In genomic region chr3:50531201-50531600, GRCh38 we compare ENCODE assay signal across 16 cellular contexts. TPM values are rescaled to one million over a fixed set of nuclear protein-coding genes. Genes with fewer than 3 reads are reported as not detected.
A peak's percentile ranks its signal among the peaks of the same experiment; 100 is the strongest.
DNase-seq lines count a peak whose midpoint lies in the region; ATAC-seq and TF ChIP-seq lines count a peak whose summit lies in the region.
"Had no signal": no experiment of that assay in that cellular context is flagged by ENCODE, and none has a peak within 500 bp of the region (broad histone marks: within the 10 kb centered on the region; RNA-seq: fewer than 3 reads in every experiment).

No MANE protein-coding gene starts in this region.

- H2AFZ ChIP-seq in mammary epithelial cell (ENCODE audit: low read depth, low read length) (no peak overlapping the region), MM.1S (ENCODE audit: low read length) (no peak overlapping the region)

- intact Hi-C loops in activated CD4-positive, alpha-beta T cell treated with anti-CD3 and anti-CD28 coated beads for 36 hours (cut with DNase I, micrococcal nuclease): no loop called here
- intact Hi-C loops in mammary epithelial cell (cut with micrococcal nuclease): no loop called here
- intact Hi-C loops in breast epithelium (cut with DNase I; ENCODE audit: low total_unique reads): no loop called here
- intact Hi-C loops in natural killer cell (cut with micrococcal nuclease): no loop called here

- TF ChIP-seq POLR2A in breast epithelium (IDR thresholded peaks at IDR 0.05): no peak

- H3K27me3 ChIP-seq in mammary epithelial cell (ENCODE audit: insufficient read depth, low read length) (peaks cover 4% of the 10 kb centered on the region), breast epithelium (no peaks in the 10 kb centered on the region), MM.1S (replicated peaks; ENCODE audit: insufficient read depth, low read length) (peaks cover 80% of the 10 kb centered on the region)

- peak; percentile 36 for ATAC-seq in activated CD4-positive, alpha-beta T cell treated with anti-CD3 and anti-CD28 coated beads for 36 hours
- ATAC-seq in activated T-helper 17 cell treated with anti-CD3 and anti-CD28 coated beads, Interleukin-2, amount 50 U/mL, for 72 hours (replicated peaks): peak; percentile 56
- ATAC-seq in natural killer cell: peak in 2 of 3 donors; percentile 32 to 47
- ATAC-seq: A549, HCT116 had no signal

- no peaks in the 10 kb centered on the region for H3K9me3 Mint-ChIP-seq in activated CD4-positive, alpha-beta T cell treated with anti-CD3 and anti-CD28 coated beads for 36 hours (ENCODE audit: low read depth)
- no peaks in the 10 kb centered on the region for H3K9me3 Mint-ChIP-seq in activated T-helper 17 cell treated with anti-CD3 and anti-CD28 coated beads, Interleukin-2, amount 50 U/mL, for 72 hours
- H3K9me3 Mint-ChIP-seq in natural killer cell: no peaks in the 10 kb centered on the region
- H3K9me3 Mint-ChIP-seq: CD4-positive, alpha-beta T cell had no signal

- no peak overlapping the region for H3K9ac ChIP-seq in mammary epithelial cell (ENCODE audit: insufficient read depth, low read length)
- no peak overlapping the region for H3K9ac ChIP-seq in MM.1S (ENCODE audit: low read length)

- 44% methylated on average over 4 of the region's 4 CpGs for WGBS in mammary epithelial cell (ENCODE audit: low coverage, missing lambda C conversion rate)

- no peaks in the 10 kb centered on the region for H3F3A ChIP-seq in MM.1S (ENCODE audit: insufficient read depth, low read length)

- H3K4me1 Mint-ChIP-seq in activated CD4-positive, alpha-beta T cell treated with anti-CD3 and anti-CD28 coated beads for 36 hours: no peaks in the 10 kb centered on the region
- no peaks in the 10 kb centered on the region for H3K4me1 Mint-ChIP-seq in activated T-helper 17 cell treated with anti-CD3 and anti-CD28 coated beads, Interleukin-2, amount 50 U/mL, for 72 hours
- peaks cover 0 to 11% of the 10 kb centered on the region in 2 donors for H3K4me1 Mint-ChIP-seq in natural killer cell

- H3K9me3 ChIP-seq in mammary epithelial cell (replicated peaks; ENCODE audit: insufficient read depth, low read length) (no peaks in the 10 kb centered on the region), breast epithelium (no peaks in the 10 kb centered on the region), MM.1S (replicated peaks; ENCODE audit: insufficient read depth, low read length) (no peaks in the 10 kb centered on the region)
- H3K9me3 ChIP-seq: A549, Caco-2 had no signal

- BruUV-seq in mammary epithelial cell (replicated peaks; lab: Mats Ljungman, UMichigan): no TSS peak

- in situ Hi-C loops in mammary epithelial cell (cut with MboI; ENCODE audit: low sequenced_read_pairs in 2 of 2): no loop called here

- TF ChIP-seq CTCF in mammary epithelial cell (conservative IDR thresholded peaks at IDR 0.05 in 1 of 2, IDR thresholded peaks at IDR 0.05 in 1 of 2; ENCODE audit: extremely low read depth in 1 of 2, insufficient read depth in 1 of 2, low read depth in 1 of 2, low read length in 2 of 2) (no peak), breast epithelium (IDR thresholded peaks at IDR 0.05) (no peak), natural killer cell (IDR thresholded peaks at IDR 0.05) (no peak), MM.1S (IDR thresholded peaks at IDR 0.05; ENCODE audit: low read length) (no peak)

- H3K4me3 Mint-ChIP-seq in activated CD4-positive, alpha-beta T cell treated with anti-CD3 and anti-CD28 coated beads for 36 hours: no peak overlapping the region
- H3K4me3 Mint-ChIP-seq in activated T-helper 17 cell treated with anti-CD3 and anti-CD28 coated beads, Interleukin-2, amount 50 U/mL, for 72 hours: no peak overlapping the region
- H3K4me3 Mint-ChIP-seq in natural killer cell: no peak overlapping the region
- H3K4me3 Mint-ChIP-seq: CD4-positive, alpha-beta T cell had no signal

- H3K4me2 ChIP-seq in mammary epithelial cell (ENCODE audit: insufficient read depth, low read depth, low read length): no peak overlapping the region
- no peak overlapping the region for H3K4me2 ChIP-seq in MM.1S (ENCODE audit: low read depth, low read length)
- H3K4me2 ChIP-seq: A549 had no signal

- no peaks in the 10 kb centered on the region for H3K9me2 ChIP-seq in MM.1S (replicated peaks; ENCODE audit: insufficient read depth, low read length)

- H3K4me3 ChIP-seq in mammary epithelial cell (replicated peaks in 1 of 3; ENCODE audit: insufficient read depth in 1 of 3, low read depth in 2 of 3, low read length in 3 of 3): no peak overlapping the region
- no peak overlapping the region for H3K4me3 ChIP-seq in breast epithelium
- no peak overlapping the region for H3K4me3 ChIP-seq in MM.1S (ENCODE audit: low read length)
- H3K4me3 ChIP-seq: A549 had no signal

- DNase-seq in activated CD4-positive, alpha-beta T cell treated with anti-CD3 and anti-CD28 coated beads for 36 hours: peak; percentile 33
- DNase-seq in activated CD4-positive, alpha-beta T cell treated with anti-CD3 and anti-CD28 coated beads, Interleukin-2, amount 50 U/mL, for 1 hour: no peak
- DNase-seq in mammary epithelial cell (peak; percentile 16), breast epithelium (ENCODE audit: low spot score in 2 of 2) (no peak), natural killer cell (no peak), HK-2 (ENCODE audit: unreplicated experiment) (no peak), MM.1S (no peak)
- DNase-seq: AML-193; Caco-2; CD4-positive, alpha-beta T cell; H7 had no signal

- no peak overlapping the region for H3K27ac Mint-ChIP-seq in activated CD4-positive, alpha-beta T cell treated with anti-CD3 and anti-CD28 coated beads for 36 hours
- H3K27ac Mint-ChIP-seq in activated T-helper 17 cell treated with anti-CD3 and anti-CD28 coated beads, Interleukin-2, amount 50 U/mL, for 72 hours: no peak overlapping the region
- no peak overlapping the region for H3K27ac Mint-ChIP-seq in natural killer cell
- H3K27ac Mint-ChIP-seq: CD4-positive, alpha-beta T cell had no signal

- H4K20me1 ChIP-seq in mammary epithelial cell (ENCODE audit: insufficient read depth, low read length): no peaks in the 10 kb centered on the region
- H4K20me1 ChIP-seq in MM.1S (ENCODE audit: insufficient read depth, low read length): no peaks in the 10 kb centered on the region

- H3K36me3 ChIP-seq in mammary epithelial cell (ENCODE audit: insufficient read depth, low read length) (no peaks in the 10 kb centered on the region), breast epithelium (no peaks in the 10 kb centered on the region), MM.1S (replicated peaks; ENCODE audit: insufficient read depth, low read length) (no peaks in the 10 kb centered on the region)

- no peak overlapping the region for H3K27ac ChIP-seq in mammary epithelial cell (ENCODE audit: insufficient read depth, low read depth, low read length)
- H3K27ac ChIP-seq in breast epithelium: no peak overlapping the region
- no peak overlapping the region for H3K27ac ChIP-seq in MM.1S (ENCODE audit: low read length)
- H3K27ac ChIP-seq: 22Rv1, A549, C4-2B had no signal

- H3K27me3 Mint-ChIP-seq in activated CD4-positive, alpha-beta T cell treated with anti-CD3 and anti-CD28 coated beads for 36 hours: peaks cover 21% of the 10 kb centered on the region
- H3K27me3 Mint-ChIP-seq in activated T-helper 17 cell treated with anti-CD3 and anti-CD28 coated beads, Interleukin-2, amount 50 U/mL, for 72 hours: peaks cover 15% of the 10 kb centered on the region
- peaks cover 10 to 16% of the 10 kb centered on the region in 2 donors for H3K27me3 Mint-ChIP-seq in natural killer cell (ENCODE audit: low read depth in 2 of 2)

- dilution Hi-C loops in mammary epithelial cell (cut with HindIII; ENCODE audit: low sequenced_read_pairs): no loop called here

- CTCF ChIA-PET in activated CD4-positive, alpha-beta T cell treated with anti-CD3 and anti-CD28 coated beads for 36 hours (lab: Charles Lee): no interaction called here
- CTCF ChIA-PET in mammary epithelial cell (lab: Charles Lee; ENCODE audit: low non-redundant PET): no interaction called here

- POLR2A ChIA-PET in activated CD4-positive, alpha-beta T cell treated with anti-CD3 and anti-CD28 coated beads for 36 hours (lab: Charles Lee): no interaction called here

- no peaks in the 10 kb centered on the region for H3K36me3 Mint-ChIP-seq in activated CD4-positive, alpha-beta T cell treated with anti-CD3 and anti-CD28 coated beads for 36 hours (ENCODE audit: low read depth)
- H3K36me3 Mint-ChIP-seq in activated T-helper 17 cell treated with anti-CD3 and anti-CD28 coated beads, Interleukin-2, amount 50 U/mL, for 72 hours (ENCODE audit: low read depth): no peaks in the 10 kb centered on the region
- no peaks in the 10 kb centered on the region for H3K36me3 Mint-ChIP-seq in natural killer cell

- H3K4me1 ChIP-seq in mammary epithelial cell (ENCODE audit: insufficient read depth, low read length): no peaks in the 10 kb centered on the region
- H3K4me1 ChIP-seq in breast epithelium: no peaks in the 10 kb centered on the region
- H3K4me1 ChIP-seq in MM.1S (ENCODE audit: low read length): no peaks in the 10 kb centered on the region
- H3K4me1 ChIP-seq: A549 had no signal

- no peaks in the 10 kb centered on the region for H3K79me2 ChIP-seq in mammary epithelial cell (ENCODE audit: insufficient read depth, low read length)
- H3K79me2 ChIP-seq in MM.1S (ENCODE audit: low read length): no peaks in the 10 kb centered on the region

RNA-seq across cellular contexts. Expression of gene CACNA2D2, which starts 27.8 kb away (rescaled TPM):
- 1 to 10 TPM; 1.1 to 1.5 TPM for total RNA-seq in activated CD4-positive, alpha-beta T cell treated with anti-CD3 and anti-CD28 coated beads for 36 hours
- total RNA-seq in mammary epithelial cell (under 1 TPM in 1 of 2 donors, not detected in 1; 0.16 TPM), breast epithelium (1 to 10 TPM in 2 of 3 donors, under 1 TPM in 1; 0.80 to 2.0 (median 1.5) TPM), natural killer cell (10 to 100 TPM; 36.5 to 56.4 (median 43.8) TPM)
- polyA plus RNA-seq in mammary epithelial cell: 0.03 TPM
- not detected for polyA minus RNA-seq in mammary epithelial cell
- total RNA-seq in activated T-helper 17 cell treated with anti-CD3 and anti-CD28 coated beads, Interleukin-2, amount 50 U/mL, for 72 hours: 1 to 10 TPM in 1 of 2 donors, under 1 TPM in 1; 0.50 to 5.0 TPM

RNA-seq across cellular contexts. Expression of gene C3orf18, which starts 36.3 kb away (rescaled TPM):
- 10 to 100 TPM; 31.7 to 31.9 TPM for total RNA-seq in activated CD4-positive, alpha-beta T cell treated with anti-CD3 and anti-CD28 coated beads for 36 hours
- 1 to 10 TPM in 1 of 2 donors, under 1 TPM in 1; 0.80 to 6.5 TPM for total RNA-seq in mammary epithelial cell
- polyA plus RNA-seq in mammary epithelial cell: 2.1 TPM
- not detected for polyA minus RNA-seq in mammary epithelial cell
- total RNA-seq in breast epithelium: 10 to 100 TPM; 10.7 to 16.8 (median 15.1) TPM
- total RNA-seq in activated T-helper 17 cell treated with anti-CD3 and anti-CD28 coated beads, Interleukin-2, amount 50 U/mL, for 72 hours: 10 to 100 TPM; 17.3 to 50.8 TPM
- total RNA-seq in natural killer cell: 10 to 100 TPM in 2 of 3 donors, 1 to 10 TPM in 1; 7.5 to 15.3 (median 11.7) TPM

RNA-seq across cellular contexts. Expression of gene HEMK1, which starts 38.1 kb away (rescaled TPM):
- 10 to 100 TPM; 61.6 to 77.7 TPM for total RNA-seq in activated CD4-positive, alpha-beta T cell treated with anti-CD3 and anti-CD28 coated beads for 36 hours
- total RNA-seq in mammary epithelial cell (10 to 100 TPM; 14.2 to 23.1 TPM), breast epithelium (10 to 100 TPM in 1 of 3 donors, 1 to 10 TPM in 2; 6.1 to 10.7 (median 9.2) TPM), natural killer cell (10 to 100 TPM; 20.5 to 29.3 (median 28.2) TPM)
- 15.4 TPM for polyA plus RNA-seq in mammary epithelial cell
- polyA minus RNA-seq in mammary epithelial cell: 8.5 TPM
- total RNA-seq in activated T-helper 17 cell treated with anti-CD3 and anti-CD28 coated beads, Interleukin-2, amount 50 U/mL, for 72 hours: 10 to 100 TPM; 47.5 to 99.2 TPM

Comparison
In these comparisons a context has a peak if more than half of its experiments do, and no peak if none do; other contexts are left out.
1. DNase-seq: peak in activated CD4-positive, alpha-beta T cell treated with anti-CD3 and anti-CD28 coated beads for 36 hours (single experiment) and mammary epithelial cell (single experiment); none in activated CD4-positive, alpha-beta T cell treated with anti-CD3 and anti-CD28 coated beads, Interleukin-2, amount 50 U/mL, for 1 hour (single experiment), breast epithelium (0 of 2), natural killer cell (single experiment), HK-2 (single experiment) and MM.1S (single experiment).
2. RNA of gene CACNA2D2, which starts 27.8 kb away (total RNA-seq): 36.5 to 56.4 TPM in natural killer cell; 0.50 to 5.0 TPM in activated T-helper 17 cell treated with anti-CD3 and anti-CD28 coated beads, Interleukin-2, amount 50 U/mL, for 72 hours, 1.1 to 1.5 TPM in activated CD4-positive, alpha-beta T cell treated with anti-CD3 and anti-CD28 coated beads for 36 hours, 0.80 to 2.0 TPM in breast epithelium and 0.16 TPM in mammary epithelial cell; every median in the first group is over 4 times any median in the second.
3. Peak in every context shown above with its lines, with median percentiles within 50 percentile points of each other: ATAC-seq.